Comparison of ENCODE assay signal across 29 cellular contexts in genomic region chr9:13369426-13369825, GRCh38.
DNase-seq lines count a peak whose midpoint lies in the region; ATAC-seq and TF ChIP-seq lines count a peak whose summit lies in the region.
"Had no signal": no experiment of that assay in that cellular context is flagged by ENCODE, and none has a peak within 500 bp of the region (broad histone marks: within the 10 kb centered on the region; RNA-seq: fewer than 3 reads in every experiment).

No MANE protein-coding gene starts in this region.

- no peaks in the 10 kb centered on the region for H3K36me3 ChIP-seq in neuron (ENCODE audit: insufficient read depth, low read length)
- H3K36me3 ChIP-seq: breast epithelium, colonic mucosa, neutrophil, SJCRH30, stomach had no signal

- peaks cover 14% of the 10 kb centered on the region for H3K4me1 ChIP-seq in neuron (ENCODE audit: insufficient read depth, low read length)
- H3K4me1 ChIP-seq: breast epithelium, colonic mucosa, SJCRH30, stomach had no signal

- no peaks in the 10 kb centered on the region for H3K27me3 ChIP-seq in neuron (ENCODE audit: insufficient read depth, low read length)
- H3K27me3 ChIP-seq: breast epithelium, colonic mucosa, neutrophil, SJCRH30, stomach had no signal

- H3K9me3 ChIP-seq in neuron (ENCODE audit: low read length): no peaks in the 10 kb centered on the region
- H3K9me3 ChIP-seq: breast epithelium, colonic mucosa, neutrophil, SJCRH30, stomach had no signal

- POLR2A ChIA-PET in WTC11 (lab: Charles Lee): no interaction called here

- no peak overlapping the region for H3K27ac Mint-ChIP-seq in WTC11
- H3K27ac Mint-ChIP-seq in immature natural killer cell: no peak overlapping the region
- H3K27ac Mint-ChIP-seq: activated CD4-positive, alpha-beta T cell treated with anti-CD3 and anti-CD28 coated beads for 36 hours; activated CD8-positive, alpha-beta T cell treated with anti-CD3 and anti-CD28 coated beads for 36 hours; activated naive CD4-positive, alpha-beta T cell treated with anti-CD3 and anti-CD28 coated beads, Interleukin-2, amount 10 ng/mL, durations not matched to agents 7 days and 5 days had no signal

- H3K4me1 Mint-ChIP-seq in WTC11 (peaks cover 42% of the 10 kb centered on the region), immature natural killer cell (no peaks in the 10 kb centered on the region)
- H3K4me1 Mint-ChIP-seq: activated CD4-positive, alpha-beta T cell treated with anti-CD3 and anti-CD28 coated beads for 36 hours; activated naive CD4-positive, alpha-beta T cell treated with anti-CD3 and anti-CD28 coated beads, Interleukin-2, amount 10 ng/mL, durations not matched to agents 7 days and 5 days had no signal

- no peak for TF ChIP-seq CTCF in WTC11 (IDR thresholded peaks at IDR 0.05)

- no peak overlapping the region for H3K4me3 ChIP-seq in neuron (ENCODE audit: low read length)
- H3K4me3 ChIP-seq: breast epithelium, colonic mucosa, SJCRH30, stomach had no signal

- DNase-seq in NCI-H1105 treated with DMSO at 0.1 percent for 48 hours (lab: John Stamatoyannopoulos, UW) (peak; percentile 10), NCI-H1105 (lab: John Stamatoyannopoulos, UW) (no peak), NCI-H2107 (lab: John Stamatoyannopoulos, UW) (peak; percentile 8), WTC11 (ENCODE audit: low spot score) (no peak), NOMO-1 treated with dmso at 0.1 percent for 144 hours (lab: John Stamatoyannopoulos, UW; ENCODE audit: unreplicated experiment) (no peak), NCI-H2171 treated with DMSO at 0.1 percent for 48 hours (lab: John Stamatoyannopoulos, UW) (no peak), immature natural killer cell (no peak)
- DNase-seq: 8988T; activated CD4-positive, alpha-beta T cell treated with anti-CD3 and anti-CD28 coated beads for 36 hours; activated CD8-positive, alpha-beta memory T cell treated with anti-CD3 and anti-CD28 coated beads, Interleukin-2, amount 50 U/mL, for 48 hours; activated CD8-positive, alpha-beta T cell treated with anti-CD3 and anti-CD28 coated beads for 36 hours; activated naive CD4-positive, alpha-beta T cell treated with anti-CD3 and anti-CD28 coated beads, Interleukin-2, amount 10 ng/mL, durations not matched to agents 7 days and 5 days; Calu3; colonic mucosa; DND-41; effector memory CD4-positive, alpha-beta T cell; GF-D8; hippocampal formation; NCI-H2029 treated with DMSO at 0.1 percent for 48 hours; NCI-H510A treated with DMSO at 0.1 percent for 48 hours; RPMI8226; stomach; T-helper 9 cell had no signal

- 0 out of 2 replicates have a peak, but pooled peaks cover 7% of the 10 kb centered on the region for H3K27me3 Mint-ChIP-seq in WTC11 (ENCODE audit: low read depth)
- no peaks in the 10 kb centered on the region for H3K27me3 Mint-ChIP-seq in immature natural killer cell (ENCODE audit: low read depth in 3 of 3)
- H3K27me3 Mint-ChIP-seq: activated CD4-positive, alpha-beta T cell treated with anti-CD3 and anti-CD28 coated beads for 36 hours; activated CD8-positive, alpha-beta T cell treated with anti-CD3 and anti-CD28 coated beads for 36 hours; activated naive CD4-positive, alpha-beta T cell treated with anti-CD3 and anti-CD28 coated beads, Interleukin-2, amount 10 ng/mL, durations not matched to agents 7 days and 5 days had no signal

- peak; percentile 83 for ATAC-seq in WTC11
- ATAC-seq: activated CD4-positive, alpha-beta T cell treated with anti-CD3 and anti-CD28 coated beads for 36 hours; activated CD8-positive, alpha-beta T cell treated with anti-CD3 and anti-CD28 coated beads for 36 hours; left lobe of liver; sciatic nerve had no signal

- H3K9me3 Mint-ChIP-seq in WTC11 (no peaks in the 10 kb centered on the region), immature natural killer cell (peaks cover 0 to 10% (median 4%) of the 10 kb centered on the region in 6 donors)
- H3K9me3 Mint-ChIP-seq: activated naive CD4-positive, alpha-beta T cell treated with anti-CD3 and anti-CD28 coated beads, Interleukin-2, amount 10 ng/mL, durations not matched to agents 7 days and 5 days had no signal

- no peak overlapping the region for H3K4me3 Mint-ChIP-seq in WTC11
- H3K4me3 Mint-ChIP-seq in immature natural killer cell: no peak overlapping the region
- H3K4me3 Mint-ChIP-seq: activated CD4-positive, alpha-beta T cell treated with anti-CD3 and anti-CD28 coated beads for 36 hours; activated CD8-positive, alpha-beta T cell treated with anti-CD3 and anti-CD28 coated beads for 36 hours; activated naive CD4-positive, alpha-beta T cell treated with anti-CD3 and anti-CD28 coated beads, Interleukin-2, amount 10 ng/mL, durations not matched to agents 7 days and 5 days had no signal

- CTCF ChIA-PET in WTC11 (lab: Charles Lee): no interaction called here

- peak overlapping the region; percentile 69 for H2AFZ ChIP-seq in neuron (ENCODE audit: low read depth, low read length)

- H3K36me3 Mint-ChIP-seq in WTC11 (no peaks in the 10 kb centered on the region), immature natural killer cell (no peaks in the 10 kb centered on the region)
- H3K36me3 Mint-ChIP-seq: activated naive CD4-positive, alpha-beta T cell treated with anti-CD3 and anti-CD28 coated beads, Interleukin-2, amount 10 ng/mL, durations not matched to agents 7 days and 5 days had no signal

TF ChIP-seq in WTC11, 78 proteins besides CTCF, POLR2A, EP300 and RAD21:
- no peak for TF ChIP-seq ZNF416 (CRISPR knock-in tag; IDR thresholded peaks at IDR 0.05)

Comparison
In these comparisons a context has a peak if more than half of its experiments do, and no peak if none do; other contexts are left out.
1. DNase-seq: peak in NCI-H1105 treated with DMSO at 0.1 percent for 48 hours (single experiment) and NCI-H2107 (single experiment); none in NCI-H1105 (single experiment), WTC11 (single experiment), NOMO-1 treated with dmso at 0.1 percent for 144 hours (single experiment), NCI-H2171 treated with DMSO at 0.1 percent for 48 hours (single experiment) and immature natural killer cell (0 of 3).